In genomic region chr2:240674461-240675184, GRCh38 we compare ENCODE assay signal across 15 cellular contexts. TPM values are rescaled to one million over a fixed set of nuclear protein-coding genes. Genes with fewer than 3 reads are reported as not detected.
A peak's percentile ranks its signal among the peaks of the same experiment; 100 is the strongest.
DNase-seq lines count a peak whose midpoint lies in the region; ATAC-seq, FAIRE-seq and TF ChIP-seq lines count a peak whose summit lies in the region.
"Not testable (repeated sequence)": the region's sequence is repeated elsewhere in the genome, so short reads cannot be mapped to it uniquely, and the experiment has no call there.
"Had no signal": no experiment of that assay in that cellular context is flagged by ENCODE, and none has a peak within 500 bp of the region (broad histone marks: within the 10 kb centered on the region; RNA-seq: fewer than 3 reads in every experiment).

No MANE protein-coding gene starts in this region.

- H3K27me3 ChIP-seq in esophagus muscularis mucosa = peaks cover 0 to 52% (median 7%) of the 10 kb centered on the region in 4 donors
- H3K27me3 ChIP-seq in mesendoderm (ENCODE audit: insufficient read depth, low read length, poor library complexity); neural progenitor cell: not testable (repeated sequence)

- not testable (repeated sequence) for H3K36me3 Mint-ChIP-seq in neural progenitor cell; stimulated activated effector memory CD8-positive, alpha-beta T cell treated with anti-CD3 and anti-CD28 coated beads, Interleukin-12 subunit alpha, Interleukin-12 subunit beta, amount 100 ng/mL, for 72 hours

- not testable (repeated sequence) for H3K9me3 ChIP-seq in esophagus muscularis mucosa; neural progenitor cell (ENCODE audit: low read depth)

- H3K27ac Mint-ChIP-seq in neural progenitor cell = peak overlapping the region; percentile 40
- H3K27ac Mint-ChIP-seq in stimulated activated effector memory CD8-positive, alpha-beta T cell treated with anti-CD3 and anti-CD28 coated beads, Interleukin-12 subunit alpha, Interleukin-12 subunit beta, amount 100 ng/mL, for 72 hours = peak overlapping the region; percentile 74

- intact Hi-C loops in esophagus muscularis mucosa (cut with DNase I) = not testable (repeated sequence)

- not testable (repeated sequence) for H3K18ac ChIP-seq in mesendoderm (ENCODE audit: low read length)

- not testable (repeated sequence) for H3K23ac ChIP-seq in mesendoderm (ENCODE audit: low read length)

- H3K56ac ChIP-seq in mesendoderm (ENCODE audit: low read length) = peak overlapping the region; percentile 73

- not testable (repeated sequence) for H3K4me3 ChIP-seq in esophagus muscularis mucosa; mesendoderm (ENCODE audit: low read length); neural progenitor cell

- H3K4me1 Mint-ChIP-seq in neural progenitor cell; stimulated activated effector memory CD8-positive, alpha-beta T cell treated with anti-CD3 and anti-CD28 coated beads, Interleukin-12 subunit alpha, Interleukin-12 subunit beta, amount 100 ng/mL, for 72 hours: not testable (repeated sequence)

- not testable (repeated sequence) for TF ChIP-seq CTCF in esophagus muscularis mucosa (IDR thresholded peaks at IDR 0.05); neural progenitor cell (IDR thresholded peaks at IDR 0.05)

- not testable (repeated sequence) for H3F3A ChIP-seq in neural progenitor cell (ENCODE audit: low read depth)

- ATAC-seq in stimulated activated effector memory CD8-positive, alpha-beta T cell treated with anti-CD3 and anti-CD28 coated beads, Interleukin-12 subunit alpha, Interleukin-12 subunit beta, amount 100 ng/mL, for 72 hours = not testable (repeated sequence)

- not testable (repeated sequence) for H4K8ac ChIP-seq in mesendoderm (ENCODE audit: low read depth, low read length)

- not testable (repeated sequence) for TF ChIP-seq POLR2A in esophagus muscularis mucosa (IDR thresholded peaks at IDR 0.05; ENCODE audit: low read depth)

- H2AFZ ChIP-seq in neural progenitor cell (replicated peaks) = not testable (repeated sequence)

- H3K36me3 ChIP-seq in esophagus muscularis mucosa; mesendoderm (ENCODE audit: control insufficient read depth, insufficient read depth, low read length); neural progenitor cell: not testable (repeated sequence)

- H3K9ac ChIP-seq in mesendoderm (ENCODE audit: low read length) = peak overlapping the region; percentile 36
- H3K9ac ChIP-seq in neural progenitor cell = not testable (repeated sequence)

- H4K20me1 ChIP-seq in neural progenitor cell (ENCODE audit: low read depth) = not testable (repeated sequence)

- FAIRE-seq in HTR-8/SVneo (lab: Jason Lieb, UNC) = peak; percentile 84

- H3K4ac ChIP-seq in mesendoderm (ENCODE audit: low read depth, low read length) = not testable (repeated sequence)

- H3K27me3 Mint-ChIP-seq in neural progenitor cell (ENCODE audit: insufficient read depth, low read depth) = not testable (repeated sequence)

- not testable (repeated sequence) for H3K79me2 ChIP-seq in mesendoderm (ENCODE audit: control insufficient read depth, insufficient read depth, low read length); neural progenitor cell (ENCODE audit: low read depth)

- H4K5ac ChIP-seq in mesendoderm (ENCODE audit: low read length) = not testable (repeated sequence)

- not testable (repeated sequence) for H3K4me2 ChIP-seq in mesendoderm (ENCODE audit: low read length); neural progenitor cell

- H2BK120ac ChIP-seq in mesendoderm (ENCODE audit: low read depth, low read length) = not testable (repeated sequence)

- DNase-seq in AG20443 (ENCODE audit: low spot score) = peak; percentile 3
- not testable (repeated sequence) for DNase-seq in HTR-8/SVneo (ENCODE audit: insufficient read length, low spot score); mesendoderm; neural progenitor cell (ENCODE audit: low spot score); stimulated activated effector memory CD8-positive, alpha-beta T cell treated with anti-CD3 and anti-CD28 coated beads, Interleukin-12 subunit alpha, Interleukin-12 subunit beta, amount 100 ng/mL, for 72 hours (ENCODE audit: low spot score in 2 of 2)
- DNase-seq in NCI-H345 (lab: John Stamatoyannopoulos, UW) = peak; percentile 32
- peak; percentile 7 for DNase-seq in activated CD8-positive, alpha-beta memory T cell treated with anti-CD3 and anti-CD28 coated beads, Interleukin-2, amount 50 U/mL, for 48 hours
- DNase-seq in esophagus muscularis mucosa (ENCODE audit: extremely low spot score) = peak; percentile 50

- H3K79me1 ChIP-seq in mesendoderm (ENCODE audit: low read length) = not testable (repeated sequence)

- 48% methylated on average over 6 of the region's 16 CpGs for WGBS in esophagus muscularis mucosa
- no CpG with 5 or more reads among the region's 16 CpGs for WGBS in mesendoderm (ENCODE audit: extremely low coverage, insufficient coverage, low lambda C conversion rate)

- not testable (repeated sequence) for H3K4me3 Mint-ChIP-seq in neural progenitor cell; stimulated activated effector memory CD8-positive, alpha-beta T cell treated with anti-CD3 and anti-CD28 coated beads, Interleukin-12 subunit alpha, Interleukin-12 subunit beta, amount 100 ng/mL, for 72 hours

- H2BK5ac ChIP-seq in mesendoderm (ENCODE audit: low read length) = not testable (repeated sequence)

- not testable (repeated sequence) for H2AK5ac ChIP-seq in mesendoderm (ENCODE audit: low read length)

- H3K9me3 Mint-ChIP-seq in neural progenitor cell; stimulated activated effector memory CD8-positive, alpha-beta T cell treated with anti-CD3 and anti-CD28 coated beads, Interleukin-12 subunit alpha, Interleukin-12 subunit beta, amount 100 ng/mL, for 72 hours: not testable (repeated sequence)

- not testable (repeated sequence) for TF ChIP-seq EP300 in esophagus muscularis mucosa (IDR thresholded peaks at IDR 0.05)

- not testable (repeated sequence) for H3K4me1 ChIP-seq in esophagus muscularis mucosa; mesendoderm (ENCODE audit: control insufficient read depth, low read depth, low read length); neural progenitor cell

- not testable (repeated sequence) for H3K27ac ChIP-seq in esophagus muscularis mucosa (replicated peaks in 1 of 4); mesendoderm (ENCODE audit: low read depth, low read length); neural progenitor cell

- not testable (repeated sequence) for H2BK15ac ChIP-seq in mesendoderm (replicated peaks; ENCODE audit: low read depth)

RNA-seq across cellular contexts. Expression of gene AQP12B, which starts 8.1 kb away (rescaled TPM):
- total RNA-seq in esophagus muscularis mucosa (not detected), neural progenitor cell (ENCODE audit: low replicate concordance) (not detected in 2 replicates)
- polyA plus RNA-seq in mesendoderm (2013, experiment 1 of 2) = not detected
- not detected for polyA plus RNA-seq in mesendoderm (2013, experiment 2 of 2)
- total RNA-seq: Calu3, H1, PC-3, Right ventricle myocardium superior, RPMI7951, SK-MEL-5 had no signal
- polyA plus RNA-seq: H1, IgD-negative memory B cell had no signal

RNA-seq across cellular contexts. Expression of gene AQP12A, which starts 17.0 kb away (rescaled TPM):
- total RNA-seq in esophagus muscularis mucosa (not detected), neural progenitor cell (ENCODE audit: low replicate concordance) (not detected in 2 replicates)
- not detected for polyA plus RNA-seq in mesendoderm (2013, experiment 1 of 2)
- polyA plus RNA-seq in mesendoderm (2013, experiment 2 of 2) = not detected
- total RNA-seq: Calu3, H1, PC-3, Right ventricle myocardium superior, RPMI7951, SK-MEL-5 had no signal
- polyA plus RNA-seq: H1, IgD-negative memory B cell had no signal

RNA-seq across cellular contexts. Expression of gene GPR35, which starts 49.3 kb away (rescaled TPM):
- 1 to 10 TPM; 1.8 to 4.0 (median 2.2) TPM for total RNA-seq in esophagus muscularis mucosa
- polyA plus RNA-seq in mesendoderm (2013, experiment 1 of 2) = 0.10 TPM
- polyA plus RNA-seq in mesendoderm (2013, experiment 2 of 2) = 0.13 TPM
- total RNA-seq in neural progenitor cell (ENCODE audit: low replicate concordance) = 0.34 and 0.74 TPM in 2 replicates
- total RNA-seq: H1, SK-MEL-5 had no signal
- polyA plus RNA-seq: IgD-negative memory B cell had no signal
